ENCODE assay signal across 10 cellular contexts in the genomic region with DNA sequence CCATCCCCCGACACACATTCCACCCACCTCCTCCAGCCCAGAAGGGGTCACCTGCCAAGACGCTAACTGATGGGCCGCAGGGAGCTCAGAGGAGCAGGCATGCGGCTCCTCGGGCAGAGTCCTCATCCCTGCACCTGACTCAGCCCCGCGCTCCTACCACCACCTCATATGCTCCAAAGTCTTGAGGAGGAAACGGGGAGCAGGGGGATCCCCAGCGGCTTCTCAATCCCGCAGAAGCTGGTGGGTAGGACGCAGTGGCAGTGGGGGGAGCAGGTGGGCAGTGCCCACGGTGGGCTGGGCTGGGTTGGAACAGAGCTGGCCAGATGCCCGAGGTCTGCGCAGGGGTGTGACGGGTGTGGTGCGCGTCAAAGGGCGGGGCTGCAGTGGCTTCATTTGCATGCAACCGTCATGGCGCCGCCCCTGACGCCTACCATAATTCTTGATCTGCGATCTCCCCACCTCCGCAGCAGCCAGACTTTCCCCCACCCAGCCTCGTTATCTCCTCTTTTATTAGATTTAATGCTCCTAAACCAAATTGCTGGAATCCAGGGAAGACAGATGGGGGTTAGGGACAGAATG. TPM values are rescaled to one million over a fixed set of nuclear protein-coding genes. Genes with fewer than 3 reads are reported as not detected.
DNase-seq lines count a peak whose midpoint lies in the region; ATAC-seq and TF ChIP-seq lines count a peak whose summit lies in the region.
"Had no signal": no experiment of that assay in that cellular context is flagged by ENCODE, and none has a peak within 500 bp of the region (broad histone marks: within the 10 kb centered on the region; RNA-seq: fewer than 3 reads in every experiment).

No MANE protein-coding gene starts in this region.

- H3K27me3 ChIP-seq in HUES64 (ENCODE audit: insufficient read depth, low read length) (peaks cover 4% of the 10 kb centered on the region), ectodermal cell (ENCODE audit: control insufficient read depth, insufficient read depth, low read length, poor library complexity, severe bottlenecking) (peaks cover 15% of the 10 kb centered on the region), neural progenitor cell (peaks cover 7% of the 10 kb centered on the region)

- no peaks in the 10 kb centered on the region for H4K20me1 ChIP-seq in neural progenitor cell (ENCODE audit: low read depth)

- 49% methylated on average over 25 of the region's 25 CpGs for WGBS in HUES64
- 51 to 56% methylated on average over 25 of the region's 25 CpGs for WGBS in ectodermal cell, 2 experiments

- no peaks in the 10 kb centered on the region for H3K36me3 Mint-ChIP-seq in neural progenitor cell
- H3K36me3 Mint-ChIP-seq: brain had no signal

- no peak overlapping the region for H3K9ac ChIP-seq in HUES64 (ENCODE audit: low read depth, low read length)
- H3K9ac ChIP-seq in neural progenitor cell: no peak overlapping the region

- peaks cover 4% of the 10 kb centered on the region for H3K27me3 Mint-ChIP-seq in neural progenitor cell (ENCODE audit: insufficient read depth, low read depth)
- H3K27me3 Mint-ChIP-seq: brain had no signal

- H3K79me2 ChIP-seq in neural progenitor cell (ENCODE audit: low read depth): no peaks in the 10 kb centered on the region

- no peak overlapping the region for H3K4me3 Mint-ChIP-seq in neural progenitor cell

- ATAC-seq in GM18505 (IDR thresholded peaks at IDR 0.05; ENCODE audit: unreplicated experiment) (no peak), GM21367 (IDR thresholded peaks at IDR 0.05; ENCODE audit: unreplicated experiment) (no peak)

- H3K9me3 ChIP-seq in HUES64 (ENCODE audit: insufficient read depth, low read depth, low read length) (no peaks in the 10 kb centered on the region), ectodermal cell (ENCODE audit: control insufficient read depth, low read length) (no peaks in the 10 kb centered on the region), neural progenitor cell (ENCODE audit: low read depth) (no peaks in the 10 kb centered on the region)

- no peak for TF ChIP-seq CTCF in neural progenitor cell (IDR thresholded peaks at IDR 0.05)

- no peak overlapping the region for H3K27ac Mint-ChIP-seq in neural progenitor cell

- H3K27ac ChIP-seq in HUES64 (ENCODE audit: low read depth, low read length): no peak overlapping the region
- H3K27ac ChIP-seq in ectodermal cell (ENCODE audit: insufficient read depth, low read depth, low read length, poor library complexity, severe bottlenecking): no peak overlapping the region
- no peak overlapping the region for H3K27ac ChIP-seq in neural progenitor cell

- peak overlapping the region; percentile 82 for H2AFZ ChIP-seq in neural progenitor cell (replicated peaks)

- H3K4me1 Mint-ChIP-seq in neural progenitor cell: peaks cover 23% of the 10 kb centered on the region

- H3F3A ChIP-seq in neural progenitor cell (ENCODE audit: low read depth): no peaks in the 10 kb centered on the region

- H3K4me2 ChIP-seq in neural progenitor cell: peak overlapping the region; percentile 79

- peak overlapping the region; percentile 46 for H3K4me3 ChIP-seq in HUES64 (ENCODE audit: low read length)
- peak overlapping the region; percentile 16 for H3K4me3 ChIP-seq in ectodermal cell (ENCODE audit: insufficient read depth, low read depth, low read length)
- H3K4me3 ChIP-seq in neural progenitor cell: peak overlapping the region; percentile 37

- TF ChIP-seq POLR2A in GM18505 (IDR thresholded peaks at IDR 0.05; ENCODE audit: borderline replicate concordance, extremely low read depth, insufficient read depth, insufficient read length): no peak

- H3K9me3 Mint-ChIP-seq in neural progenitor cell: no peaks in the 10 kb centered on the region
- H3K9me3 Mint-ChIP-seq: brain had no signal

- peak; percentile 35 for DNase-seq in Ammon's horn (ENCODE audit: low spot score)
- peak; percentile 50 for DNase-seq in neural progenitor cell (ENCODE audit: low spot score)
- DNase-seq in NCI-H524 treated with DMSO at 0.1 percent for 48 hours (lab: John Stamatoyannopoulos, UW): no peak
- DNase-seq in NCI-H1417 (lab: John Stamatoyannopoulos, UW): no peak
- DNase-seq: stimulated activated naive CD4-positive, alpha-beta T cell had no signal

- no peaks in the 10 kb centered on the region for H3K36me3 ChIP-seq in HUES64 (ENCODE audit: insufficient read depth, low read length)
- no peaks in the 10 kb centered on the region for H3K36me3 ChIP-seq in ectodermal cell (ENCODE audit: control insufficient read depth, insufficient read depth, low read length)
- no peaks in the 10 kb centered on the region for H3K36me3 ChIP-seq in neural progenitor cell

- H3K4me1 ChIP-seq in HUES64 (ENCODE audit: insufficient read depth, low read length) (peaks cover 30% of the 10 kb centered on the region), ectodermal cell (ENCODE audit: control insufficient read depth, insufficient read depth, low read length) (peaks cover 30% of the 10 kb centered on the region), neural progenitor cell (peaks cover 22% of the 10 kb centered on the region)

RNA-seq across cellular contexts. Expression of gene EMP2, which starts 39.0 kb away (rescaled TPM):
- 8.8 TPM for polyA plus RNA-seq in HUES64 (2013, experiment 1 of 2)
- polyA plus RNA-seq in HUES64 (2013, experiment 2 of 2): 14.5 TPM
- polyA plus RNA-seq in ectodermal cell (2013, experiment 1 of 4): 33.8 TPM
- 34.3 TPM for polyA plus RNA-seq in ectodermal cell (2013, experiment 2 of 4)
- polyA plus RNA-seq in ectodermal cell (2013, experiment 3 of 4): 19.5 TPM
- polyA plus RNA-seq in ectodermal cell (2013, experiment 4 of 4): 21.0 TPM
- total RNA-seq in neural progenitor cell (ENCODE audit: low replicate concordance): 15.8 and 16.4 TPM in 2 replicates

Comparison
In these comparisons a context has a peak if more than half of its experiments do, and no peak if none do; other contexts are left out.
1. DNase-seq: peak in Ammon's horn (single experiment) and neural progenitor cell (single experiment); none in NCI-H524 treated with DMSO at 0.1 percent for 48 hours (single experiment) and NCI-H1417 (0 of 3).
2. Peak in every context shown above with its lines, with median percentiles within 50 percentile points of each other: H3K4me3 ChIP-seq.